In the genomic region with DNA sequence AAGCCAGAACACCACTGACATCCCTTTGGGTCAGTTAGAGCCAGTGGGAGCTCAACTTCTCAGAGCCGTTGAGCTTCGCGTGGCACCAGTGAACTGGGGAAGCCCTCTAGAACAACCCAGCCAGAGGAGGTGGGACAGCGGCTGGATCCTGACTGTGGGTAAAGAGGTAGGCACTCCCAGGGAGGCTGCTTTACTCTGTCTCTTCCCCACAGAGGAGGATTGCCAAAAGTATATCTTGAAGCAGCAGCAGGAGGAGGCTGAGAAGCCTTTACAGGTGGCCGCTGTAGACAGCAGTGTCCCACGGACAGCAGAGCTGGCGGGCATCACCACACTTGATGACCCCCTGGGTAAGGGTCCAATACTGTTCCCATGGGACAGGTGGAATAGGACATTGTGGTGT, we compare ENCODE assay signal across 8 cellular contexts. TPM values are rescaled to one million over a fixed set of nuclear protein-coding genes. Genes with fewer than 3 reads are reported as not detected.
DNase-seq lines count a peak whose midpoint lies in the region; ATAC-seq and TF ChIP-seq lines count a peak whose summit lies in the region.

No MANE protein-coding gene starts in this region.

- H3K4me3 Mint-ChIP-seq in stimulated activated naive CD8-positive, alpha-beta T cell treated with anti-CD3 and anti-CD28 coated beads, Interleukin-15, Interleukin-2, amounts not matched to agents 100 ng/mL and 50 ng/mL, for 24 hours: peak overlapping the region; percentile 92
- peak overlapping the region; percentile 96 for H3K4me3 Mint-ChIP-seq in chondrocyte (ENCODE audit: unreplicated experiment)

- H3K4me3 ChIP-seq in muscle layer of colon (ENCODE audit: low read depth in 1 of 2, low read length in 2 of 2): peak overlapping the region; percentile 44 to 89

- H3K9ac ChIP-seq in muscle layer of colon (ENCODE audit: low read length): peak overlapping the region; percentile 71

- H3K27me3 ChIP-seq in muscle layer of colon (ENCODE audit: control insufficient read depth in 1 of 2, insufficient read depth in 2 of 2, low read length in 2 of 2): no peaks in the 10 kb centered on the region

- H3K4me1 Mint-ChIP-seq in stimulated activated naive CD8-positive, alpha-beta T cell treated with anti-CD3 and anti-CD28 coated beads, Interleukin-15, Interleukin-2, amounts not matched to agents 100 ng/mL and 50 ng/mL, for 24 hours (ENCODE audit: low read depth): peaks cover 65% of the 10 kb centered on the region
- peaks cover 35% of the 10 kb centered on the region for H3K4me1 Mint-ChIP-seq in chondrocyte (ENCODE audit: low read depth)

- TF ChIP-seq CTCF in chondrocyte (IDR thresholded peaks at IDR 0.05): no peak

- H3K27ac Mint-ChIP-seq in stimulated activated naive CD8-positive, alpha-beta T cell treated with anti-CD3 and anti-CD28 coated beads, Interleukin-15, Interleukin-2, amounts not matched to agents 100 ng/mL and 50 ng/mL, for 24 hours: peak overlapping the region; percentile 36
- H3K27ac Mint-ChIP-seq in chondrocyte (ENCODE audit: unreplicated experiment): no peak overlapping the region

- peaks cover 21% of the 10 kb centered on the region for H3K36me3 ChIP-seq in muscle layer of colon (ENCODE audit: insufficient read depth, low read length)

- no peaks in the 10 kb centered on the region for H3K9me3 Mint-ChIP-seq in stimulated activated naive CD8-positive, alpha-beta T cell treated with anti-CD3 and anti-CD28 coated beads, Interleukin-15, Interleukin-2, amounts not matched to agents 100 ng/mL and 50 ng/mL, for 24 hours
- H3K9me3 Mint-ChIP-seq in chondrocyte (ENCODE audit: low read depth): no peaks in the 10 kb centered on the region

- H3K27ac ChIP-seq in muscle layer of colon (ENCODE audit: low read depth, low read length): no peak overlapping the region

- DNase-seq in stimulated activated naive CD8-positive, alpha-beta T cell treated with anti-CD3 and anti-CD28 coated beads, Interleukin-15, Interleukin-2, amounts not matched to agents 100 U/mL and 50 U/mL, for 24 hours: no peak
- DNase-seq in chondrocyte (ENCODE audit: low spot score) (no peak), cerebellar nuclear complex (lab: John Stamatoyannopoulos, UW) (no peak), HuH-7 (ENCODE audit: low spot score) (no peak), middle frontal gyrus (ENCODE audit: extremely low spot score, low spot score) (no peak), KG1 (lab: John Stamatoyannopoulos, UW) (no peak)

- no peak for ATAC-seq in stimulated activated naive CD8-positive, alpha-beta T cell treated with anti-CD3 and anti-CD28 coated beads, Interleukin-15, Interleukin-2, amounts not matched to agents 100 U/mL and 50 U/mL, for 24 hours

- H3K4me1 ChIP-seq in muscle layer of colon (ENCODE audit: insufficient read depth, low read length): peaks cover 29% of the 10 kb centered on the region

- H3K27me3 Mint-ChIP-seq in stimulated activated naive CD8-positive, alpha-beta T cell treated with anti-CD3 and anti-CD28 coated beads, Interleukin-15, Interleukin-2, amounts not matched to agents 100 ng/mL and 50 ng/mL, for 24 hours: no peaks in the 10 kb centered on the region
- H3K27me3 Mint-ChIP-seq in chondrocyte (ENCODE audit: low read depth): no peaks in the 10 kb centered on the region

- H3K9me3 ChIP-seq in muscle layer of colon (ENCODE audit: low read length): no peaks in the 10 kb centered on the region

- peaks cover 29% of the 10 kb centered on the region for H3K36me3 Mint-ChIP-seq in stimulated activated naive CD8-positive, alpha-beta T cell treated with anti-CD3 and anti-CD28 coated beads, Interleukin-15, Interleukin-2, amounts not matched to agents 100 ng/mL and 50 ng/mL, for 24 hours (ENCODE audit: low read depth)
- peaks cover 8% of the 10 kb centered on the region for H3K36me3 Mint-ChIP-seq in chondrocyte (ENCODE audit: low read depth)

RNA-seq across cellular contexts. Expression of gene MYD88, which starts 1.2 kb away (rescaled TPM):
- total RNA-seq in chondrocyte: 9.3 to 23.7 TPM (median 22.4 TPM) in 3 replicates

RNA-seq across cellular contexts. Expression of gene ACAA1, which starts 2.7 kb away (rescaled TPM):
- total RNA-seq in chondrocyte: 47.5 to 55.2 TPM (median 48.6 TPM) in 3 replicates

RNA-seq across cellular contexts. Expression of gene OXSR1, which starts 25.7 kb away (rescaled TPM):
- total RNA-seq in chondrocyte: 66.5 to 76.0 TPM (median 72.0 TPM) in 3 replicates
